Comparison of ENCODE assay signal across 13 cellular contexts in the genomic region with DNA sequence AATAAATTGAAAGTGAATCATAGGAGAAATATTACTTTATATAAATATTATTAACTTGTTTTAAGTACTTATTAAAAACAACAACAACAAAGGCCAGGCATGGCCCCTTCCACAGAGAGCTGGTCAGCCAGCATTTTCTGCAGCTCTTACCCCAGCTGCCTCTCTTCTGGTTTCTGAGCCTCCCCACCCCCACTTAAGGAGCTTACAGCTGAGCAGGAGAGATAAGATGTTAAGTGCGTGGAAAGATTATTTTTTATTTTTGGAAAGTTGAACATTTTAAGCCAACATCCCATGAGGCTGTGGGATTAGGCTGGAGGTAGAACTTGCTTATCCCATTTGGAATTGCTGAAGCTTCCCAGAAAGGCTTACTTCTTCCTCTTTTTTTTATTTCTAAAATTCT.
DNase-seq lines count a peak whose midpoint lies in the region; ATAC-seq and TF ChIP-seq lines count a peak whose summit lies in the region.
"Had no signal": no experiment of that assay in that cellular context is flagged by ENCODE, and none has a peak within 500 bp of the region (broad histone marks: within the 10 kb centered on the region; RNA-seq: fewer than 3 reads in every experiment).

No MANE protein-coding gene starts in this region.

- peak; percentile 95 for DNase-seq in NCI-H524 (lab: John Stamatoyannopoulos, UW)
- no peak for DNase-seq in endothelial cell (ENCODE audit: low spot score)
- peak; percentile 38 for DNase-seq in hepatocyte (ENCODE audit: low spot score)
- DNase-seq in gastrocnemius medialis, result no peak
- no peak for DNase-seq in CD14-positive monocyte (ENCODE audit: low spot score)

- H3K4me2 ChIP-seq in BLaER1 (peak overlapping the region; percentile 76), hepatocyte (no peak overlapping the region)

- H3K4me3 ChIP-seq in BLaER1, result no peak overlapping the region
- no peak overlapping the region for H3K4me3 ChIP-seq in hepatocyte
- no peak overlapping the region for H3K4me3 ChIP-seq in gastrocnemius medialis
- H3K4me3 ChIP-seq: sigmoid colon, upper lobe of right lung had no signal

- H3K4me1 ChIP-seq in BLaER1, result peaks cover 57% of the 10 kb centered on the region
- H3K4me1 ChIP-seq in hepatocyte (ENCODE audit: insufficient read depth), result peaks cover 13% of the 10 kb centered on the region
- H3K4me1 ChIP-seq in gastrocnemius medialis, result no peaks in the 10 kb centered on the region
- H3K4me1 ChIP-seq: upper lobe of right lung had no signal

- H3K27me3 Mint-ChIP-seq in endothelial cell (ENCODE audit: unreplicated experiment), result peaks cover 10% of the 10 kb centered on the region
- peaks cover 8 to 12% (median 12%) of the 10 kb centered on the region in 3 donors for H3K27me3 Mint-ChIP-seq in CD14-positive monocyte (ENCODE audit: low read depth in 3 of 3)

- H3K27ac Mint-ChIP-seq in endothelial cell (ENCODE audit: unreplicated experiment), result peak overlapping the region; percentile 1
- no peak overlapping the region for H3K27ac Mint-ChIP-seq in CD14-positive monocyte
- H3K27ac Mint-ChIP-seq: activated CD4-positive, alpha-beta T cell treated with anti-CD3 and anti-CD28 coated beads for 36 hours; activated naive CD4-positive, alpha-beta T cell treated with anti-CD3 and anti-CD28 coated beads, Interleukin-2, amount 10 ng/mL, durations not matched to agents 7 days and 5 days; nephron progenitor cell had no signal

- no peaks in the 10 kb centered on the region for H3K79me2 ChIP-seq in hepatocyte

- peaks cover 6% of the 10 kb centered on the region for H3K4me1 Mint-ChIP-seq in endothelial cell (ENCODE audit: unreplicated experiment)
- peaks cover 21% of the 10 kb centered on the region for H3K4me1 Mint-ChIP-seq in CD14-positive monocyte
- H3K4me1 Mint-ChIP-seq: activated CD4-positive, alpha-beta T cell treated with anti-CD3 and anti-CD28 coated beads for 36 hours had no signal

- H3K27ac ChIP-seq in BLaER1 (no peak overlapping the region), hepatocyte (no peak overlapping the region), gastrocnemius medialis (no peak overlapping the region)
- H3K27ac ChIP-seq: sigmoid colon, upper lobe of right lung had no signal

- intact Hi-C loops in gastrocnemius medialis (cut with DNase I; ENCODE audit: low total_unique reads) (loop anchor here (1.0 to 2.0 kb wide), 3 partner anchors 103 to 472 kb away; no protein-coding TSS in a partner anchor), CD14-positive monocyte (cut with micrococcal nuclease) (loop anchor here (5.0 to 10.0 kb wide), 3 partner anchors 93 to 470 kb away; no protein-coding TSS in a partner anchor)

- H2AFZ ChIP-seq in hepatocyte, result no peak overlapping the region

- no peaks in the 10 kb centered on the region for H3K9me2 ChIP-seq in hepatocyte (replicated peaks; ENCODE audit: insufficient read depth)

- H4K20me1 ChIP-seq in BLaER1 (no peaks in the 10 kb centered on the region), hepatocyte (ENCODE audit: insufficient read depth, poor library complexity, severe bottlenecking) (no peaks in the 10 kb centered on the region)

- H3K36me3 Mint-ChIP-seq in endothelial cell (ENCODE audit: low read depth, unreplicated experiment) (no peaks in the 10 kb centered on the region), CD14-positive monocyte (no peaks in the 10 kb centered on the region)
- H3K36me3 Mint-ChIP-seq: activated naive CD4-positive, alpha-beta T cell treated with anti-CD3 and anti-CD28 coated beads, Interleukin-2, amount 10 ng/mL, durations not matched to agents 7 days and 5 days had no signal

- no peak for TF ChIP-seq POLR2A in gastrocnemius medialis (IDR thresholded peaks at IDR 0.05)

- H3K36me3 ChIP-seq in BLaER1 (no peaks in the 10 kb centered on the region), hepatocyte (replicated peaks; ENCODE audit: insufficient read depth, low read depth) (no peaks in the 10 kb centered on the region), gastrocnemius medialis (no peaks in the 10 kb centered on the region)
- H3K36me3 ChIP-seq: sigmoid colon, upper lobe of right lung had no signal

- H3K9me3 ChIP-seq in BLaER1 (no peaks in the 10 kb centered on the region), hepatocyte (ENCODE audit: low read depth) (no peaks in the 10 kb centered on the region), gastrocnemius medialis (no peaks in the 10 kb centered on the region)
- H3K9me3 ChIP-seq: sigmoid colon, upper lobe of right lung had no signal

- H3K4me3 Mint-ChIP-seq in endothelial cell (ENCODE audit: unreplicated experiment) (no peak overlapping the region), CD14-positive monocyte (no peak overlapping the region)
- H3K4me3 Mint-ChIP-seq: activated CD4-positive, alpha-beta T cell treated with anti-CD3 and anti-CD28 coated beads for 36 hours; activated naive CD4-positive, alpha-beta T cell treated with anti-CD3 and anti-CD28 coated beads, Interleukin-2, amount 10 ng/mL, durations not matched to agents 7 days and 5 days; nephron progenitor cell had no signal

- WGBS in hepatocyte (ENCODE audit: low lambda C conversion rate, missing lambda C conversion rate), result 47% methylated on average over 1 of the region's 1 CpG

- in situ Hi-C loops in gastrocnemius medialis (cut with MboI; ENCODE audit: low sequenced_read_pairs in 4 of 4), result loop anchor here (5.0 to 10.0 kb wide), 4 partner anchors 183 to 475 kb away; no protein-coding TSS in a partner anchor

- H3K27me3 ChIP-seq in BLaER1 (no peaks in the 10 kb centered on the region), hepatocyte (no peaks in the 10 kb centered on the region), gastrocnemius medialis (peaks cover 0 to 4% (median 3%) of the 10 kb centered on the region in 3 donors)
- H3K27me3 ChIP-seq: sigmoid colon had no signal

- no peak overlapping the region for H3K9ac ChIP-seq in BLaER1

- TF ChIP-seq CTCF in endothelial cell (IDR thresholded peaks at IDR 0.05; ENCODE audit: unreplicated experiment), result no peak
- TF ChIP-seq CTCF in hepatocyte (IDR thresholded peaks at IDR 0.05; ENCODE audit: poor library complexity), result no peak
- TF ChIP-seq CTCF in gastrocnemius medialis (IDR thresholded peaks at IDR 0.05 in 4 of 5, conservative IDR thresholded peaks at IDR 0.05 in 1 of 5), result no peak
- no peak for TF ChIP-seq CTCF in CD14-positive monocyte (IDR thresholded peaks at IDR 0.05)

- H3K9me3 Mint-ChIP-seq in endothelial cell (ENCODE audit: unreplicated experiment), result no peaks in the 10 kb centered on the region
- H3K9me3 Mint-ChIP-seq in CD14-positive monocyte, result peaks cover 0 to 2% (median 0%) of the 10 kb centered on the region in 7 donors
- H3K9me3 Mint-ChIP-seq: activated naive CD4-positive, alpha-beta T cell treated with anti-CD3 and anti-CD28 coated beads, Interleukin-2, amount 10 ng/mL, durations not matched to agents 7 days and 5 days had no signal

- ATAC-seq in gastrocnemius medialis, result no peak
- no peak for ATAC-seq in GM21576 (IDR thresholded peaks at IDR 0.05; ENCODE audit: unreplicated experiment)
- ATAC-seq in HG02885 (IDR thresholded peaks at IDR 0.05; ENCODE audit: poor library complexity, unreplicated experiment), result no peak

Comparison
In these comparisons a context has a peak if more than half of its experiments do, and no peak if none do; other contexts are left out.
1. DNase-seq: peak in NCI-H524 (2 of 2) and hepatocyte (single experiment); none in endothelial cell (single experiment), gastrocnemius medialis (0 of 2) and CD14-positive monocyte (single experiment).